Comparison of ENCODE assay signal across 37 cellular contexts in the genomic region with DNA sequence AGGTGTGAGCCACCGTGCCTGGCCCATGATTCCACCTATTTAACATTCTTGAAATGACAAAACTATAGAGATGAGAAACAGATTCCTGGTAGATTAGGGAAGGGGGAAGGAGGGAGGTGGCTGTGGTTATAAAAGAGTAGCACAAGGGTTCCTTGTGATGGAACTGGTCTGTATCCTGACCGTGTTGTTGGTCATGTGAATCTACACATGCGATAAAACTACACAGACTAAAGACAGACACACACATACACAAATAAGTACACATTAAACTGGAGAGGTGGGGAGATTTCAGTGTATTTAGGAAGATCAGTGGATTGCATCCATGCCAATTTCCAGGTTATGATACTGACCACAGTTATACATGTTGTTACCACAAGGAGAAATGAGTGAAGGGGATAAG.
"Had no signal": no experiment of that assay in that cellular context is flagged by ENCODE, and none has a peak within 500 bp of the region (broad histone marks: within the 10 kb centered on the region; RNA-seq: fewer than 3 reads in every experiment).

No MANE protein-coding gene starts in this region.

- H3K4me3 ChIP-seq: adrenal gland, ascending aorta, body of pancreas, breast epithelium, cardiac muscle cell had no signal

- H3K36me3 ChIP-seq: adrenal gland, brain microvascular endothelial cell, breast epithelium, cardiac muscle cell had no signal

- DNase-seq: activated effector memory CD4-positive, alpha-beta T cell treated with anti-CD3 and anti-CD28 coated beads, Interleukin-2, amount 50 U/mL, for 16 hours; activated effector memory CD4-positive, alpha-beta T cell treated with Interleukin-2 at 50 U/mL for 16 hours; activated gamma-delta T cell; activated gamma-delta T cell treated with Interleukin-2 at 50 U/mL for 16 hours; activated naive CD4-positive, alpha-beta T cell; activated naive CD4-positive, alpha-beta T cell treated with anti-CD3 and anti-CD28 coated beads for 36 hours; activated naive CD4-positive, alpha-beta T cell treated with anti-CD3 and anti-CD28 coated beads, Interleukin-2, amount 50 U/mL, for 16 hours; activated naive CD4-positive, alpha-beta T cell treated with Interleukin-2 at 50 U/mL for 16 hours; activated naive CD8-positive, alpha-beta T cell treated with anti-CD3 and anti-CD28 coated beads for 36 hours; activated naive CD8-positive, alpha-beta T cell treated with anti-CD3 and anti-CD28 coated beads, Interleukin-2, amount 10 ng/mL, durations not matched to agents 7 days and 5 days; activated naive CD8-positive, alpha-beta T cell treated with anti-CD3 and anti-CD28 coated beads, Interleukin-2, amount 50 U/mL, for 24 hours; activated T-cell treated with anti-CD3 and anti-CD28 coated beads for 4 hours; activated T-cell treated with anti-CD3 and anti-CD28 coated beads, Interleukin-2, amount 50 U/mL, for 1 hour; activated T-cell treated with anti-CD3 and anti-CD28 coated beads, Interleukin-2, amount 50 U/mL, for 24 hours; activated T-cell treated with anti-CD3 and anti-CD28 coated beads, Interleukin-2, amount 50 U/mL, for 4 hours; activated T-cell treated with anti-CD3 and anti-CD28 coated beads, Interleukin-2, amount 50 U/mL, for 48 hours; activated T-cell treated with anti-CD3 and anti-CD28 coated beads, Interleukin-2, amount 50 U/mL, for 72 hours; adrenal gland; amniotic stem cell; amygdala; anterior cingulate cortex; aorta; body of pancreas; brain microvascular endothelial cell; caudate nucleus; central memory CD4-positive, alpha-beta T cell; cerebellar nuclear complex had no signal

- H3K36me3 Mint-ChIP-seq: activated naive CD4-positive, alpha-beta T cell treated with anti-CD3 and anti-CD28 coated beads, Interleukin-2, amount 50 U/mL, for 72 hours; activated naive CD8-positive, alpha-beta T cell treated with anti-CD3 and anti-CD28 coated beads, Interleukin-2, amount 10 ng/mL, durations not matched to agents 7 days and 5 days had no signal

- H3K27ac Mint-ChIP-seq: activated naive CD4-positive, alpha-beta T cell treated with anti-CD3 and anti-CD28 coated beads for 36 hours; activated naive CD4-positive, alpha-beta T cell treated with anti-CD3 and anti-CD28 coated beads, Interleukin-2, amount 50 U/mL, for 72 hours; activated naive CD8-positive, alpha-beta T cell; activated naive CD8-positive, alpha-beta T cell treated with anti-CD3 and anti-CD28 coated beads for 36 hours; activated naive CD8-positive, alpha-beta T cell treated with anti-CD3 and anti-CD28 coated beads, Interleukin-2, amount 10 ng/mL, durations not matched to agents 7 days and 5 days; activated naive CD8-positive, alpha-beta T cell treated with anti-CD3 and anti-CD28 coated beads, Interleukin-2, amount 50 U/mL, for 24 hours; activated T-cell treated with anti-CD3 and anti-CD28 coated beads, Interleukin-2, amount 50 U/mL, for 24 hours; activated T-cell treated with anti-CD3 and anti-CD28 coated beads, Interleukin-2, amount 50 U/mL, for 72 hours; activated T-helper 1 cell treated with anti-CD3 and anti-CD28 coated beads, Interleukin-12 subunit alpha, Interleukin-12 subunit beta, Interleukin-2, Interleukin-4 antibody, amounts not matched to agents 30 ng/mL and 10 ng/mL and 1 ng/mL, durations not matched to agents 14 hours and 24 hours and 36 hours; activated T-helper 17 cell treated with anti-CD3 and anti-CD28 coated beads, Interleukin-2, amount 50 U/mL, for 72 hours; activated T-helper 2 cell treated with anti-CD3 and anti-CD28 coated beads, Interferon-gamma antibody, Interleukin-2, Interleukin-4, amounts not matched to agents 10 μg/mL and 5 μg/mL and 100 μg/mL, durations not matched to agents 14 hours and 24 hours and 36 hours had no signal

- H3K9me3 ChIP-seq: adrenal gland, ascending aorta, body of pancreas, breast epithelium had no signal

- H3K9me3 Mint-ChIP-seq: activated naive CD4-positive, alpha-beta T cell treated with anti-CD3 and anti-CD28 coated beads for 36 hours; activated naive CD4-positive, alpha-beta T cell treated with anti-CD3 and anti-CD28 coated beads, Interleukin-2, amount 50 U/mL, for 72 hours; activated naive CD8-positive, alpha-beta T cell treated with anti-CD3 and anti-CD28 coated beads for 36 hours; activated naive CD8-positive, alpha-beta T cell treated with anti-CD3 and anti-CD28 coated beads, Interleukin-2, amount 10 ng/mL, durations not matched to agents 7 days and 5 days; activated naive CD8-positive, alpha-beta T cell treated with anti-CD3 and anti-CD28 coated beads, Interleukin-2, amount 50 U/mL, for 24 hours; activated T-cell treated with anti-CD3 and anti-CD28 coated beads, Interleukin-2, amount 50 U/mL, for 24 hours; activated T-cell treated with anti-CD3 and anti-CD28 coated beads, Interleukin-2, amount 50 U/mL, for 4 hours; activated T-cell treated with anti-CD3 and anti-CD28 coated beads, Interleukin-2, amount 50 U/mL, for 72 hours; activated T-helper 1 cell treated with anti-CD3 and anti-CD28 coated beads, Interleukin-12 subunit alpha, Interleukin-12 subunit beta, Interleukin-2, Interleukin-4 antibody, amounts not matched to agents 30 ng/mL and 10 ng/mL and 1 ng/mL, durations not matched to agents 14 hours and 24 hours and 36 hours; activated T-helper 17 cell treated with anti-CD3 and anti-CD28 coated beads, Interleukin-2, amount 50 U/mL, for 72 hours; activated T-helper 2 cell treated with anti-CD3 and anti-CD28 coated beads, Interferon-gamma antibody, Interleukin-2, Interleukin-4, amounts not matched to agents 10 μg/mL and 5 μg/mL and 100 μg/mL, durations not matched to agents 14 hours and 24 hours and 36 hours; central memory CD8-positive, alpha-beta T cell had no signal

- H3K4me1 ChIP-seq: adrenal gland, ascending aorta, body of pancreas, breast epithelium had no signal

- H3K4me3 Mint-ChIP-seq: activated naive CD4-positive, alpha-beta T cell treated with anti-CD3 and anti-CD28 coated beads for 36 hours; activated naive CD8-positive, alpha-beta T cell; activated naive CD8-positive, alpha-beta T cell treated with anti-CD3 and anti-CD28 coated beads for 36 hours; activated naive CD8-positive, alpha-beta T cell treated with anti-CD3 and anti-CD28 coated beads, Interleukin-2, amount 10 ng/mL, durations not matched to agents 7 days and 5 days; activated naive CD8-positive, alpha-beta T cell treated with anti-CD3 and anti-CD28 coated beads, Interleukin-2, amount 50 U/mL, for 24 hours; activated T-cell treated with anti-CD3 and anti-CD28 coated beads, Interleukin-2, amount 50 U/mL, for 24 hours; activated T-cell treated with anti-CD3 and anti-CD28 coated beads, Interleukin-2, amount 50 U/mL, for 4 hours; activated T-cell treated with anti-CD3 and anti-CD28 coated beads, Interleukin-2, amount 50 U/mL, for 72 hours; activated T-helper 1 cell treated with anti-CD3 and anti-CD28 coated beads, Interleukin-12 subunit alpha, Interleukin-12 subunit beta, Interleukin-2, Interleukin-4 antibody, amounts not matched to agents 30 ng/mL and 10 ng/mL and 1 ng/mL, durations not matched to agents 14 hours and 24 hours and 36 hours; activated T-helper 17 cell treated with anti-CD3 and anti-CD28 coated beads, Interleukin-2, amount 50 U/mL, for 72 hours; brain; central memory CD8-positive, alpha-beta T cell had no signal

- H3K27ac ChIP-seq: adrenal gland, ascending aorta, body of pancreas, brain microvascular endothelial cell, breast epithelium, cardiac muscle cell had no signal

- H3K27me3 Mint-ChIP-seq: activated naive CD8-positive, alpha-beta T cell; activated naive CD8-positive, alpha-beta T cell treated with anti-CD3 and anti-CD28 coated beads for 36 hours; activated naive CD8-positive, alpha-beta T cell treated with anti-CD3 and anti-CD28 coated beads, Interleukin-2, amount 10 ng/mL, durations not matched to agents 7 days and 5 days; activated naive CD8-positive, alpha-beta T cell treated with anti-CD3 and anti-CD28 coated beads, Interleukin-2, amount 50 U/mL, for 24 hours; activated T-cell treated with anti-CD3 and anti-CD28 coated beads, Interleukin-2, amount 50 U/mL, for 24 hours; activated T-helper 17 cell treated with anti-CD3 and anti-CD28 coated beads, Interleukin-2, amount 50 U/mL, for 72 hours; brain; central memory CD8-positive, alpha-beta T cell had no signal

- H3K27me3 ChIP-seq: adrenal gland, ascending aorta, body of pancreas, brain microvascular endothelial cell, breast epithelium, cardiac muscle cell had no signal
